ENCODE assay signal across 11 cellular contexts in genomic region chr3:61848885-61849284, GRCh38.
DNase-seq lines count a peak whose midpoint lies in the region; ATAC-seq, FAIRE-seq and TF ChIP-seq lines count a peak whose summit lies in the region.
"Had no signal": no experiment of that assay in that cellular context is flagged by ENCODE, and none has a peak within 500 bp of the region (broad histone marks: within the 10 kb centered on the region; RNA-seq: fewer than 3 reads in every experiment).

No MANE protein-coding gene starts in this region.

- intact Hi-C loops in kidney (cut with DNase I): no loop called here

- in situ Hi-C loops in ACHN (cut with HindIII; ENCODE audit: low pct_ligation_motif_present, low pct_unique_long_range_greater_than_20kb, low sequenced_read_pairs): no loop called here

- peak overlapping the region in 1 of 2 donors; percentile 3 for H3K9ac ChIP-seq in kidney (ENCODE audit: low read length in 2 of 2)

- H3K4me3 ChIP-seq in kidney (ENCODE audit: low read length in 2 of 2) (peak overlapping the region; percentile 36), small intestine (ENCODE audit: low read depth in 1 of 2, low read length in 2 of 2) (no peak overlapping the region)

- H3K27me3 ChIP-seq in small intestine (ENCODE audit: control insufficient read depth in 2 of 2, insufficient read depth in 2 of 2, low read length in 2 of 2): no peaks in the 10 kb centered on the region

- 7 to 17% (median 11%) methylated on average over 3 of the region's 3 CpGs for WGBS in small intestine, 3 donors

- H3K27ac ChIP-seq in kidney (ENCODE audit: low read depth in 2 of 2, low read length in 2 of 2) (peak overlapping the region; percentile 72 to 82), small intestine (ENCODE audit: low read depth in 1 of 2, low read length in 1 of 2) (peak overlapping the region; percentile 47 to 64)

- H3K4me1 ChIP-seq in kidney (ENCODE audit: control insufficient read depth in 1 of 2, insufficient read depth in 1 of 2, low read depth in 1 of 2, low read length in 2 of 2): peaks cover 26 to 37% of the 10 kb centered on the region in 2 donors
- H3K4me1 ChIP-seq in small intestine (ENCODE audit: control insufficient read depth in 2 of 2, insufficient read depth in 1 of 2, low read depth in 1 of 2, low read length in 1 of 2): peaks cover 3 to 4% of the 10 kb centered on the region in 2 donors

- TF ChIP-seq CTCF in kidney (IDR thresholded peaks at IDR 0.05; ENCODE audit: borderline replicate concordance, extremely low read depth, insufficient read depth) (no peak), GM20000 (IDR thresholded peaks at IDR 0.05; ENCODE audit: extremely low read depth, missing control alignments) (no peak)

- H3K9me3 ChIP-seq in kidney (ENCODE audit: control insufficient read depth in 1 of 2, low read length in 2 of 2) (no peaks in the 10 kb centered on the region), small intestine (ENCODE audit: control insufficient read depth, low read depth) (no peaks in the 10 kb centered on the region)

- DNase-seq in GM04503 (ENCODE audit: low read depth) (peak; percentile 79), cerebellar cortex (ENCODE audit: low spot score) (peak; percentile 42), kidney (no peak), small intestine (peak; percentile 4), ACHN (no peak), GM20000 (ENCODE audit: low spot score) (no peak)
- DNase-seq: activated CD4-positive, alpha-beta T cell treated with anti-CD3 and anti-CD28 coated beads, Interleukin-2, amount 50 U/mL, for 4 hours; midbrain had no signal

- FAIRE-seq in kidney (lab: Jason Lieb, UNC) (peak; percentile 50), small intestine (lab: Jason Lieb, UNC) (no peak)
- FAIRE-seq: bronchial epithelial cell had no signal

- ATAC-seq in GM18502 (IDR thresholded peaks at IDR 0.05; ENCODE audit: poor library complexity, unreplicated experiment) (no peak), GM21723 (IDR thresholded peaks at IDR 0.05; ENCODE audit: unreplicated experiment) (no peak)

- H3K36me3 ChIP-seq in kidney (ENCODE audit: control insufficient read depth in 1 of 2, insufficient read depth in 2 of 2, low read length in 2 of 2): no peaks in the 10 kb centered on the region
- no peaks in the 10 kb centered on the region for H3K36me3 ChIP-seq in small intestine (ENCODE audit: control insufficient read depth in 2 of 2, insufficient read depth in 2 of 2, low read length in 2 of 2)

Comparison
In these comparisons a context has a peak if more than half of its experiments do, and no peak if none do; other contexts are left out.
1. DNase-seq: peak in GM04503 (single experiment), cerebellar cortex (single experiment) and small intestine (single experiment); none in kidney (single experiment), ACHN (single experiment) and GM20000 (single experiment).
2. H3K4me3 ChIP-seq: peak in kidney (2 of 2); none in small intestine (0 of 2).